1 cellular context compared by ENCODE assay signal in the genomic region with DNA sequence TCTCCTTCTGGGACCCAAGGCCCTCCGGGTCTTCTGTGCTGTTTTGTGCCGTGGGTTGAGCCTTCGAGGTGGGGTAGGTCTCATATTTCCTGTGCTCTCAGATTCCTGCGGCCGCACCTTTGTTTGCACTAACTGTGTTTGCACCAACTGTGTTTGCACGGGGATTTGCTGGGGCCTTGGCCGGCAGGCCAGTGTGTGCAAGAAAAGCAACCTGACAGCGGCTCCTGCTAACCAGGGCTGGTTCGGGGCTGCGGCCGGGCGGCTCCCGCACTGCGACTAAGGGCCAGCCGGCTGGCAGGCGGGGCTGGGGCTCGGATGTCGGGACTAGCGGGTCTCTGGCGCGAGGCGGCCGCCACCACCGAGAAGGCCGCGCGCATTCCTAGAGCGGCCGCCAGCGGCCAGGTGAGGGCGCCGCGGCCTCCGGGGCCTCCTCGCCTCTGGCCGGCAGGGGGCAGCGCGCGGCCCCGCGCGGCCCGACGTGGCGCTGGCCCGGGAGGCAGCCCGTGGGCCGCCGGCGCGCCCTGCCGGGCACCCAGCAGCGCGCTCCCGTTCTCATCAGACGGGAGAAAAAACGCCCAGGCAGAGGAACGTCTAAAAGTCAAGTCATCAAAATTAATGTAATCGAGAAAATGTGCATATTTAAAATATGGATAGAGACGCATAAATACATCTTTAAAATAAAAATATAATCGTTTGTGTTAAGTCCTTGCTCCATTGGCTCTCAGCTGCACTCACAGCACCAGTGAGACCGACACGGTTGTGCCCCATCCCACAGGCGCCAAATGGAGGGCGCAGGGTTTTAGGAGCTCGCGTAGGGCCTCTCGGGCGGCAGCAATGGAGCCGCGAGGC.
TF ChIP-seq lines count a peak whose summit lies in the region.

No MANE protein-coding gene starts in this region.

TF ChIP-seq in WTC11, 78 proteins besides CTCF, POLR2A, EP300 and RAD21 (continued from another document and continues in another):
- TF ChIP-seq, protein P1, sequence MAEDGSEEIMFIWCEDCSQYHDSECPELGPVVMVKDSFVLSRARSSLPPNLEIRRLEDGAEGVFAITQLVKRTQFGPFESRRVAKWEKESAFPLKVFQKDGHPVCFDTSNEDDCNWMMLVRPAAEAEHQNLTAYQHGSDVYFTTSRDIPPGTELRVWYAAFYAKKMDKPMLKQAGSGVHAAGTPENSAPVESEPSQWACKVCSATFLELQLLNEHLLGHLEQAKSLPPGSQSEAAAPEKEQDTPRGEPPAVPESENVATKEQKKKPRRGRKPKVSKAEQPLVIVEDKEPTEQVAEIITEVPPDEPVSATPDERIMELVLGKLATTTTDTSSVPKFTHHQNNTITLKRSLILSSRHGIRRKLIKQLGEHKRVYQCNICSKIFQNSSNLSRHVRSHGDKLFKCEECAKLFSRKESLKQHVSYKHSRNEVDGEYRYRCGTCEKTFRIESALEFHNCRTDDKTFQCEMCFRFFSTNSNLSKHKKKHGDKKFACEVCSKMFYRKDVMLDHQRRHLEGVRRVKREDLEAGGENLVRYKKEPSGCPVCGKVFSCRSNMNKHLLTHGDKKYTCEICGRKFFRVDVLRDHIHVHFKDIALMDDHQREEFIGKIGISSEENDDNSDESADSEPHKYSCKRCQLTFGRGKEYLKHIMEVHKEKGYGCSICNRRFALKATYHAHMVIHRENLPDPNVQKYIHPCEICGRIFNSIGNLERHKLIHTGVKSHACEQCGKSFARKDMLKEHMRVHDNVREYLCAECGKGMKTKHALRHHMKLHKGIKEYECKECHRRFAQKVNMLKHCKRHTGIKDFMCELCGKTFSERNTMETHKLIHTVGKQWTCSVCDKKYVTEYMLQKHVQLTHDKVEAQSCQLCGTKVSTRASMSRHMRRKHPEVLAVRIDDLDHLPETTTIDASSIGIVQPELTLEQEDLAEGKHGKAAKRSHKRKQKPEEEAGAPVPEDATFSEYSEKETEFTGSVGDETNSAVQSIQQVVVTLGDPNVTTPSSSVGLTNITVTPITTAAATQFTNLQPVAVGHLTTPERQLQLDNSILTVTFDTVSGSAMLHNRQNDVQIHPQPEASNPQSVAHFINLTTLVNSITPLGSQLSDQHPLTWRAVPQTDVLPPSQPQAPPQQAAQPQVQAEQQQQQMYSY (CRISPR knock-in tag; IDR thresholded peaks at IDR 0.05): 0 out of 2 replicates have a peak, but pooled peaks have one; percentile 30
- no peak for TF ChIP-seq TCF7 (CRISPR knock-in tag; IDR thresholded peaks at IDR 0.05; ENCODE audit: low read depth)
- no peak for TF ChIP-seq ZNF317 (CRISPR knock-in tag; IDR thresholded peaks at IDR 0.05; ENCODE audit: borderline replicate concordance, low read depth)
- TF ChIP-seq, protein P2, sequence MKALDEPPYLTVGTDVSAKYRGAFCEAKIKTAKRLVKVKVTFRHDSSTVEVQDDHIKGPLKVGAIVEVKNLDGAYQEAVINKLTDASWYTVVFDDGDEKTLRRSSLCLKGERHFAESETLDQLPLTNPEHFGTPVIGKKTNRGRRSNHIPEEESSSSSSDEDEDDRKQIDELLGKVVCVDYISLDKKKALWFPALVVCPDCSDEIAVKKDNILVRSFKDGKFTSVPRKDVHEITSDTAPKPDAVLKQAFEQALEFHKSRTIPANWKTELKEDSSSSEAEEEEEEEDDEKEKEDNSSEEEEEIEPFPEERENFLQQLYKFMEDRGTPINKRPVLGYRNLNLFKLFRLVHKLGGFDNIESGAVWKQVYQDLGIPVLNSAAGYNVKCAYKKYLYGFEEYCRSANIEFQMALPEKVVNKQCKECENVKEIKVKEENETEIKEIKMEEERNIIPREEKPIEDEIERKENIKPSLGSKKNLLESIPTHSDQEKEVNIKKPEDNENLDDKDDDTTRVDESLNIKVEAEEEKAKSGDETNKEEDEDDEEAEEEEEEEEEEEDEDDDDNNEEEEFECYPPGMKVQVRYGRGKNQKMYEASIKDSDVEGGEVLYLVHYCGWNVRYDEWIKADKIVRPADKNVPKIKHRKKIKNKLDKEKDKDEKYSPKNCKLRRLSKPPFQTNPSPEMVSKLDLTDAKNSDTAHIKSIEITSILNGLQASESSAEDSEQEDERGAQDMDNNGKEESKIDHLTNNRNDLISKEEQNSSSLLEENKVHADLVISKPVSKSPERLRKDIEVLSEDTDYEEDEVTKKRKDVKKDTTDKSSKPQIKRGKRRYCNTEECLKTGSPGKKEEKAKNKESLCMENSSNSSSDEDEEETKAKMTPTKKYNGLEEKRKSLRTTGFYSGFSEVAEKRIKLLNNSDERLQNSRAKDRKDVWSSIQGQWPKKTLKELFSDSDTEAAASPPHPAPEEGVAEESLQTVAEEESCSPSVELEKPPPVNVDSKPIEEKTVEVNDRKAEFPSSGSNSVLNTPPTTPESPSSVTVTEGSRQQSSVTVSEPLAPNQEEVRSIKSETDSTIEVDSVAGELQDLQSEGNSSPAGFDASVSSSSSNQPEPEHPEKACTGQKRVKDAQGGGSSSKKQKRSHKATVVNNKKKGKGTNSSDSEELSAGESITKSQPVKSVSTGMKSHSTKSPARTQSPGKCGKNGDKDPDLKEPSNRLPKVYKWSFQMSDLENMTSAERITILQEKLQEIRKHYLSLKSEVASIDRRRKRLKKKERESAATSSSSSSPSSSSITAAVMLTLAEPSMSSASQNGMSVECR (CRISPR knock-in tag; IDR thresholded peaks at IDR 0.05; ENCODE audit: borderline replicate concordance): no peak
- TF ChIP-seq SMAD3 (CRISPR knock-in tag; IDR thresholded peaks at IDR 0.05; ENCODE audit: borderline replicate concordance): no peak
- TF ChIP-seq, protein P3, sequence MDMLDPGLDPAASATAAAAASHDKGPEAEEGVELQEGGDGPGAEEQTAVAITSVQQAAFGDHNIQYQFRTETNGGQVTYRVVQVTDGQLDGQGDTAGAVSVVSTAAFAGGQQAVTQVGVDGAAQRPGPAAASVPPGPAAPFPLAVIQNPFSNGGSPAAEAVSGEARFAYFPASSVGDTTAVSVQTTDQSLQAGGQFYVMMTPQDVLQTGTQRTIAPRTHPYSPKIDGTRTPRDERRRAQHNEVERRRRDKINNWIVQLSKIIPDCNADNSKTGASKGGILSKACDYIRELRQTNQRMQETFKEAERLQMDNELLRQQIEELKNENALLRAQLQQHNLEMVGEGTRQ (CRISPR knock-in tag; IDR thresholded peaks at IDR 0.05): no peak
- TF ChIP-seq, protein P4, sequence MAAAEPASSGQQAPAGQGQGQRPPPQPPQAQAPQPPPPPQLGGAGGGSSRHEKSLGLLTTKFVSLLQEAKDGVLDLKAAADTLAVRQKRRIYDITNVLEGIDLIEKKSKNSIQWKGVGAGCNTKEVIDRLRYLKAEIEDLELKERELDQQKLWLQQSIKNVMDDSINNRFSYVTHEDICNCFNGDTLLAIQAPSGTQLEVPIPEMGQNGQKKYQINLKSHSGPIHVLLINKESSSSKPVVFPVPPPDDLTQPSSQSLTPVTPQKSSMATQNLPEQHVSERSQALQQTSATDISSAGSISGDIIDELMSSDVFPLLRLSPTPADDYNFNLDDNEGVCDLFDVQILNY (CRISPR knock-in tag; IDR thresholded peaks at IDR 0.05): peak; percentile 63; the same call in 1 of the 2 replicates
- no peak for TF ChIP-seq ZNF671 (CRISPR knock-in tag; IDR thresholded peaks at IDR 0.05)
- TF ChIP-seq CREM (CRISPR knock-in tag; IDR thresholded peaks at IDR 0.05): peak; percentile 44; the same call in 1 of the 2 replicates
- TF ChIP-seq JUN (CRISPR knock-in tag; IDR thresholded peaks at IDR 0.05): no peak
- TF ChIP-seq, protein P5, sequence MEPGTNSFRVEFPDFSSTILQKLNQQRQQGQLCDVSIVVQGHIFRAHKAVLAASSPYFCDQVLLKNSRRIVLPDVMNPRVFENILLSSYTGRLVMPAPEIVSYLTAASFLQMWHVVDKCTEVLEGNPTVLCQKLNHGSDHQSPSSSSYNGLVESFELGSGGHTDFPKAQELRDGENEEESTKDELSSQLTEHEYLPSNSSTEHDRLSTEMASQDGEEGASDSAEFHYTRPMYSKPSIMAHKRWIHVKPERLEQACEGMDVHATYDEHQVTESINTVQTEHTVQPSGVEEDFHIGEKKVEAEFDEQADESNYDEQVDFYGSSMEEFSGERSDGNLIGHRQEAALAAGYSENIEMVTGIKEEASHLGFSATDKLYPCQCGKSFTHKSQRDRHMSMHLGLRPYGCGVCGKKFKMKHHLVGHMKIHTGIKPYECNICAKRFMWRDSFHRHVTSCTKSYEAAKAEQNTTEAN (CRISPR knock-in tag; IDR thresholded peaks at IDR 0.05): 0 out of 2 replicates have a peak, but pooled peaks have one; percentile 24
- TF ChIP-seq ZNF396 (CRISPR knock-in tag; IDR thresholded peaks at IDR 0.05; ENCODE audit: borderline replicate concordance): no peak
- no peak for TF ChIP-seq PRRX2 (CRISPR knock-in tag; IDR thresholded peaks at IDR 0.05)
- no peak for TF ChIP-seq RELA (CRISPR knock-in tag; IDR thresholded peaks at IDR 0.05; ENCODE audit: borderline replicate concordance)
- TF ChIP-seq ZNF232 (CRISPR knock-in tag; IDR thresholded peaks at IDR 0.05): 0 out of 2 replicates have a peak, but pooled peaks have one; percentile 30
- TF ChIP-seq, protein P6, sequence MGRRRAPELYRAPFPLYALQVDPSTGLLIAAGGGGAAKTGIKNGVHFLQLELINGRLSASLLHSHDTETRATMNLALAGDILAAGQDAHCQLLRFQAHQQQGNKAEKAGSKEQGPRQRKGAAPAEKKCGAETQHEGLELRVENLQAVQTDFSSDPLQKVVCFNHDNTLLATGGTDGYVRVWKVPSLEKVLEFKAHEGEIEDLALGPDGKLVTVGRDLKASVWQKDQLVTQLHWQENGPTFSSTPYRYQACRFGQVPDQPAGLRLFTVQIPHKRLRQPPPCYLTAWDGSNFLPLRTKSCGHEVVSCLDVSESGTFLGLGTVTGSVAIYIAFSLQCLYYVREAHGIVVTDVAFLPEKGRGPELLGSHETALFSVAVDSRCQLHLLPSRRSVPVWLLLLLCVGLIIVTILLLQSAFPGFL (CRISPR knock-in tag; IDR thresholded peaks at IDR 0.05; ENCODE audit: borderline replicate concordance): no peak
- TF ChIP-seq, protein P7, sequence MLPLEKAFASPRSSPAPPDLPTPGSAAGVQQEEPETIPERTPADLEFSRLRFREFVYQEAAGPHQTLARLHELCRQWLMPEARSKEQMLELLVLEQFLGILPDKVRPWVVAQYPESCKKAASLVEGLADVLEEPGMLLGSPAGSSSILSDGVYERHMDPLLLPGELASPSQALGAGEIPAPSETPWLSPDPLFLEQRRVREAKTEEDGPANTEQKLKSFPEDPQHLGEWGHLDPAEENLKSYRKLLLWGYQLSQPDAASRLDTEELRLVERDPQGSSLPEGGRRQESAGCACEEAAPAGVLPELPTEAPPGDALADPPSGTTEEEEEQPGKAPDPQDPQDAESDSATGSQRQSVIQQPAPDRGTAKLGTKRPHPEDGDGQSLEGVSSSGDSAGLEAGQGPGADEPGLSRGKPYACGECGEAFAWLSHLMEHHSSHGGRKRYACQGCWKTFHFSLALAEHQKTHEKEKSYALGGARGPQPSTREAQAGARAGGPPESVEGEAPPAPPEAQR (CRISPR knock-in tag; IDR thresholded peaks at IDR 0.05): no peak
- TF ChIP-seq NFYB (CRISPR knock-in tag; conservative IDR thresholded peaks at IDR 0.05; ENCODE audit: low read depth): no peak
- TF ChIP-seq, protein P8, sequence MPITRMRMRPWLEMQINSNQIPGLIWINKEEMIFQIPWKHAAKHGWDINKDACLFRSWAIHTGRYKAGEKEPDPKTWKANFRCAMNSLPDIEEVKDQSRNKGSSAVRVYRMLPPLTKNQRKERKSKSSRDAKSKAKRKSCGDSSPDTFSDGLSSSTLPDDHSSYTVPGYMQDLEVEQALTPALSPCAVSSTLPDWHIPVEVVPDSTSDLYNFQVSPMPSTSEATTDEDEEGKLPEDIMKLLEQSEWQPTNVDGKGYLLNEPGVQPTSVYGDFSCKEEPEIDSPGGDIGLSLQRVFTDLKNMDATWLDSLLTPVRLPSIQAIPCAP (CRISPR knock-in tag; IDR thresholded peaks at IDR 0.05): no peak
- TF ChIP-seq JAZF1 (CRISPR knock-in tag; IDR thresholded peaks at IDR 0.05): no peak
- peak; percentile 49; the same call in 1 of the 2 replicates for TF ChIP-seq ZNF423 (CRISPR knock-in tag; IDR thresholded peaks at IDR 0.05)
- TF ChIP-seq, protein P9, sequence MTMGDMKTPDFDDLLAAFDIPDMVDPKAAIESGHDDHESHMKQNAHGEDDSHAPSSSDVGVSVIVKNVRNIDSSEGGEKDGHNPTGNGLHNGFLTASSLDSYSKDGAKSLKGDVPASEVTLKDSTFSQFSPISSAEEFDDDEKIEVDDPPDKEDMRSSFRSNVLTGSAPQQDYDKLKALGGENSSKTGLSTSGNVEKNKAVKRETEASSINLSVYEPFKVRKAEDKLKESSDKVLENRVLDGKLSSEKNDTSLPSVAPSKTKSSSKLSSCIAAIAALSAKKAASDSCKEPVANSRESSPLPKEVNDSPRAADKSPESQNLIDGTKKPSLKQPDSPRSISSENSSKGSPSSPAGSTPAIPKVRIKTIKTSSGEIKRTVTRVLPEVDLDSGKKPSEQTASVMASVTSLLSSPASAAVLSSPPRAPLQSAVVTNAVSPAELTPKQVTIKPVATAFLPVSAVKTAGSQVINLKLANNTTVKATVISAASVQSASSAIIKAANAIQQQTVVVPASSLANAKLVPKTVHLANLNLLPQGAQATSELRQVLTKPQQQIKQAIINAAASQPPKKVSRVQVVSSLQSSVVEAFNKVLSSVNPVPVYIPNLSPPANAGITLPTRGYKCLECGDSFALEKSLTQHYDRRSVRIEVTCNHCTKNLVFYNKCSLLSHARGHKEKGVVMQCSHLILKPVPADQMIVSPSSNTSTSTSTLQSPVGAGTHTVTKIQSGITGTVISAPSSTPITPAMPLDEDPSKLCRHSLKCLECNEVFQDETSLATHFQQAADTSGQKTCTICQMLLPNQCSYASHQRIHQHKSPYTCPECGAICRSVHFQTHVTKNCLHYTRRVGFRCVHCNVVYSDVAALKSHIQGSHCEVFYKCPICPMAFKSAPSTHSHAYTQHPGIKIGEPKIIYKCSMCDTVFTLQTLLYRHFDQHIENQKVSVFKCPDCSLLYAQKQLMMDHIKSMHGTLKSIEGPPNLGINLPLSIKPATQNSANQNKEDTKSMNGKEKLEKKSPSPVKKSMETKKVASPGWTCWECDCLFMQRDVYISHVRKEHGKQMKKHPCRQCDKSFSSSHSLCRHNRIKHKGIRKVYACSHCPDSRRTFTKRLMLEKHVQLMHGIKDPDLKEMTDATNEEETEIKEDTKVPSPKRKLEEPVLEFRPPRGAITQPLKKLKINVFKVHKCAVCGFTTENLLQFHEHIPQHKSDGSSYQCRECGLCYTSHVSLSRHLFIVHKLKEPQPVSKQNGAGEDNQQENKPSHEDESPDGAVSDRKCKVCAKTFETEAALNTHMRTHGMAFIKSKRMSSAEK (CRISPR knock-in tag; IDR thresholded peaks at IDR 0.05; ENCODE audit: borderline replicate concordance): no peak
